In genomic region chrX:38890963-38891362, GRCh38 we compare ENCODE assay signal across 22 cellular contexts.
"Had no signal": no experiment of that assay in that cellular context is flagged by ENCODE, and none has a peak within 500 bp of the region (broad histone marks: within the 10 kb centered on the region; RNA-seq: fewer than 3 reads in every experiment).

No MANE protein-coding gene starts in this region.

- H3K4me3 ChIP-seq: lung, upper lobe of left lung had no signal

- H3K27ac Mint-ChIP-seq: activated naive CD4-positive, alpha-beta T cell treated with anti-CD3 and anti-CD28 coated beads, Interleukin-2, amount 50 U/mL, for 24 hours; natural killer cell; progenitor cell of endocrine pancreas; T-cell had no signal

- ATAC-seq: foreskin keratinocyte, left cardiac atrium, natural killer cell had no signal

- DNase-seq: activated CD4-positive, alpha-beta T cell treated with anti-CD3 and anti-CD28 coated beads for 1 hour; activated CD4-positive, alpha-beta T cell treated with anti-CD3 and anti-CD28 coated beads, Interleukin-2, amount 50 U/mL, for 1 hour; activated gamma-delta T cell treated with Interleukin-2 at 50 U/mL for 16 hours; activated T-cell treated with anti-CD3 and anti-CD28 coated beads, Interleukin-2, amount 50 U/mL, for 1 hour; aorta; brain microvascular endothelial cell; caudate nucleus; dermis blood vessel endothelial cell; effector CD8-positive, alpha-beta T cell; foreskin keratinocyte; glutamatergic neuron; hippocampal formation; left cardiac atrium; natural killer cell; retina; stimulated activated CD4-positive, alpha-beta T cell treated with anti-CD3 and anti-CD28 coated beads, Interleukin-4, amount 100 ng/mL, for 24 hours; T-cell; upper lobe of left lung had no signal

- H3K36me3 Mint-ChIP-seq: activated naive CD4-positive, alpha-beta T cell treated with anti-CD3 and anti-CD28 coated beads, Interleukin-2, amount 50 U/mL, for 24 hours; natural killer cell; T-cell had no signal

- H3K27me3 ChIP-seq: brain microvascular endothelial cell, foreskin keratinocyte, upper lobe of left lung had no signal

- H3K36me3 ChIP-seq: brain microvascular endothelial cell, upper lobe of left lung had no signal

- H3K4me3 Mint-ChIP-seq: activated CD8-positive, alpha-beta T cell treated with anti-CD3 and anti-CD28 coated beads, Interleukin-2, amount 10 ng/mL, durations not matched to agents 7 days and 5 days; activated naive CD4-positive, alpha-beta T cell treated with anti-CD3 and anti-CD28 coated beads, Interleukin-2, amount 50 U/mL, for 24 hours; natural killer cell; T-cell had no signal

- H3K9me3 ChIP-seq: upper lobe of left lung had no signal

- H3K27me3 Mint-ChIP-seq: activated naive CD4-positive, alpha-beta T cell treated with anti-CD3 and anti-CD28 coated beads, Interleukin-2, amount 50 U/mL, for 24 hours; progenitor cell of endocrine pancreas had no signal

- H3K9me3 Mint-ChIP-seq: activated naive CD4-positive, alpha-beta T cell treated with anti-CD3 and anti-CD28 coated beads, Interleukin-2, amount 50 U/mL, for 24 hours; natural killer cell; T-cell had no signal

- H3K27ac ChIP-seq: brain microvascular endothelial cell, foreskin keratinocyte, upper lobe of left lung had no signal

- H3K4me1 Mint-ChIP-seq: natural killer cell had no signal

- H3K4me1 ChIP-seq: foreskin keratinocyte, upper lobe of left lung had no signal
